33 cellular contexts compared by ENCODE assay signal in genomic region chr2:84801816-84802215, GRCh38.
"Had no signal": no experiment of that assay in that cellular context is flagged by ENCODE, and none has a peak within 500 bp of the region (broad histone marks: within the 10 kb centered on the region; RNA-seq: fewer than 3 reads in every experiment).

No MANE protein-coding gene starts in this region.

- H3K4me3 ChIP-seq: SJCRH30, SK-N-MC had no signal

- H3K4me3 Mint-ChIP-seq: activated CD4-positive, alpha-beta memory T cell treated with anti-CD3 and anti-CD28 coated beads for 36 hours; activated CD4-positive, alpha-beta T cell treated with anti-CD3 and anti-CD28 coated beads for 36 hours; activated naive CD4-positive, alpha-beta T cell treated with anti-CD3 and anti-CD28 coated beads for 36 hours; activated T-cell treated with anti-CD3 and anti-CD28 coated beads, Interleukin-2, amount 50 U/mL, for 4 hours; activated T-helper 1 cell treated with anti-CD3 and anti-CD28 coated beads, Interleukin-12 subunit alpha, Interleukin-12 subunit beta, Interleukin-2, Interleukin-4 antibody, amounts not matched to agents 30 ng/mL and 10 ng/mL and 1 ng/mL, durations not matched to agents 14 hours and 24 hours and 36 hours; T-helper 1 cell treated with Interleukin-12 subunit alpha and Interleukin-12 subunit beta and Interleukin-4 antibody, amounts not matched to agents 30 μg/mL and 1 μg/mL, for 36 hours; T-helper 2 cell treated with Interferon-gamma antibody and Interleukin-4, amounts not matched to agents 5 μg/mL and 100 μg/mL, for 36 hours; WTC11 had no signal

- H3K27me3 Mint-ChIP-seq: activated CD4-positive, alpha-beta memory T cell treated with anti-CD3 and anti-CD28 coated beads for 36 hours; activated CD4-positive, alpha-beta T cell treated with anti-CD3 and anti-CD28 coated beads for 36 hours had no signal

- H3K27ac ChIP-seq: brain microvascular endothelial cell, KMS-11, SJCRH30, SK-N-MC had no signal

- H3K9ac ChIP-seq: KMS-11 had no signal

- H3K36me3 Mint-ChIP-seq: activated CD4-positive, alpha-beta memory T cell treated with anti-CD3 and anti-CD28 coated beads for 36 hours had no signal

- H3K27ac Mint-ChIP-seq: activated CD4-positive, alpha-beta memory T cell treated with anti-CD3 and anti-CD28 coated beads for 36 hours; activated CD4-positive, alpha-beta T cell treated with anti-CD3 and anti-CD28 coated beads for 36 hours; activated naive CD4-positive, alpha-beta T cell treated with anti-CD3 and anti-CD28 coated beads for 36 hours; activated naive CD4-positive, alpha-beta T cell treated with anti-CD3 and anti-CD28 coated beads, Interleukin-2, amount 50 U/mL, for 72 hours; activated T-helper 1 cell treated with anti-CD3 and anti-CD28 coated beads, Interleukin-12 subunit alpha, Interleukin-12 subunit beta, Interleukin-2, Interleukin-4 antibody, amounts not matched to agents 30 ng/mL and 10 ng/mL and 1 ng/mL, durations not matched to agents 14 hours and 24 hours and 36 hours; T-helper 1 cell treated with Interleukin-12 subunit alpha and Interleukin-12 subunit beta and Interleukin-4 antibody, amounts not matched to agents 30 μg/mL and 1 μg/mL, for 36 hours; T-helper 2 cell treated with Interferon-gamma antibody and Interleukin-4, amounts not matched to agents 5 μg/mL and 100 μg/mL, for 36 hours; WTC11 had no signal

- H3K4me2 ChIP-seq: KMS-11 had no signal

- DNase-seq: activated CD4-positive, alpha-beta memory T cell treated with anti-CD3 and anti-CD28 coated beads for 36 hours; activated CD4-positive, alpha-beta T cell treated with anti-CD3 and anti-CD28 coated beads for 36 hours; activated CD4-positive, alpha-beta T cell treated with anti-CD3 and anti-CD28 coated beads, Interleukin-2, amount 50 U/mL, for 1 hour; activated CD8-positive, alpha-beta memory T cell treated with anti-CD3 and anti-CD28 coated beads, Interleukin-2, amount 50 U/mL, for 4 hours; activated gamma-delta T cell treated with Interleukin-2 at 50 U/mL for 16 hours; activated naive CD4-positive, alpha-beta T cell treated with anti-CD3 and anti-CD28 coated beads for 36 hours; activated T-cell treated with anti-CD3 and anti-CD28 coated beads for 4 hours; activated T-cell treated with anti-CD3 and anti-CD28 coated beads, Interleukin-2, amount 50 U/mL, for 4 hours; anterior cingulate cortex; brain microvascular endothelial cell; central memory CD4-positive, alpha-beta T cell; NCI-H1048; NCI-H1105 treated with DMSO at 0.1 percent for 48 hours; NCI-H1436; NCI-H1694; NCI-H1930; NCI-H2081 treated with DMSO at 0.1 percent for 48 hours; NCI-H226; NCI-H446 treated with DMSO at 0.1 percent for 48 hours; NCI-H524; NCI-H69; NCI-H82; SHP77; SJCRH30 had no signal

- H3K27me3 ChIP-seq: brain microvascular endothelial cell, SJCRH30 had no signal

- H3K36me3 ChIP-seq: brain microvascular endothelial cell, SJCRH30 had no signal

- ATAC-seq: activated CD4-positive, alpha-beta T cell treated with anti-CD3 and anti-CD28 coated beads for 36 hours; activated CD4-positive, CD25-positive, alpha-beta regulatory T cell treated with anti-CD3 and anti-CD28 coated beads, Interleukin-2, amount 50 U/mL, for 24 hours; activated naive CD4-positive, alpha-beta T cell treated with anti-CD3 and anti-CD28 coated beads, Interleukin-2, amount 50 U/mL, for 72 hours; activated T-cell treated with anti-CD3 and anti-CD28 coated beads, Interleukin-2, amount 50 U/mL, for 4 hours; Panc1; WTC11 had no signal

- H3K9me3 Mint-ChIP-seq: activated naive CD4-positive, alpha-beta T cell treated with anti-CD3 and anti-CD28 coated beads, Interleukin-2, amount 50 U/mL, for 72 hours had no signal
